ENCODE assay signal across 8 cellular contexts in the genomic region with DNA sequence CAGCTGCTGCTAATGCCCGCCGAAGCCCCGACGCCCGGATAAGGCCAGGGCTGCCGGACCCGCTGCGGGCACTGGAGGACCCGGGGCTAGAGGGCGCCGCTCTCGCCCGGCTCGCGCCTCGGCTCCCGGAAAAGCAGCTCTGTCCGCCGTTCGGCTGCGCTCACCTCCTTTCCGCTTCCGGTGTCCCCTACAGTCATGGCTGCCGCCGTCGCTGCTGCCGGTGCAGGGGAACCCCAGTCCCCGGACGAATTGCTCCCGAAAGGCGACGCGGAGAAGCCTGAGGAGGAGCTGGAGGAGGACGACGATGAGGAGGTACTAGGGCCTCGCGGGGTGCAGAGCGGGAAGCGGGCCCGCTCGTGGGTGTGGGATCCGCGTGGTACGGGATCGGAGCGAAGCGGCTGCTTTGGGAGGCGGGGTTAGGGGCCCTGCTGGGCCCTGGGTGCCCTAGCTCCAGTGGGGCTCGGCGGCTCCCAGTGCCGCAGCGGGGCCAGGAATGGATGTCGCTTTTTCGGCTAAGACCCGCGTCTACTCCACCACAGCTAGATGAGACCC. TPM values are rescaled to one million over a fixed set of nuclear protein-coding genes. Genes with fewer than 3 reads are reported as not detected.
DNase-seq lines count a peak whose midpoint lies in the region; ATAC-seq and TF ChIP-seq lines count a peak whose summit lies in the region.

Gene TOMM22, plus strand, starts transcription at position 174 of the 552 bp plus-strand sequence. Its CDS starts 22 bp downstream, at position 196.

- TF ChIP-seq POLR2A in GM19099 (IDR thresholded peaks at IDR 0.05; ENCODE audit: extremely low read depth, insufficient read length, low read depth): peak; percentile 90

- peak; percentile 68 for ATAC-seq in HG03378 (IDR thresholded peaks at IDR 0.05; ENCODE audit: unreplicated experiment)

- DNase-seq in BE2C (peak; percentile 93), NCI-H524 (lab: John Stamatoyannopoulos, UW) (peak; percentile 76 to 87), coronary artery (ENCODE audit: low spot score) (peak; percentile 88), left kidney (ENCODE audit: low read depth, low spot score) (peak; percentile 96)
- DNase-seq in activated CD4-positive, alpha-beta T cell treated with anti-CD3 and anti-CD28 coated beads for 48 hours: peak; percentile 89
- DNase-seq in stimulated activated CD4-positive, alpha-beta T cell treated with anti-CD3 and anti-CD28 coated beads, Interleukin-2, amount 100 ng/mL, for 4 hours (ENCODE audit: low read depth): peak; percentile 71

- no peaks in the 10 kb centered on the region for H3K27me3 ChIP-seq in BE2C

- H3K9me3 ChIP-seq in BE2C: no peaks in the 10 kb centered on the region

- H3K36me3 ChIP-seq in BE2C: peaks cover 38% of the 10 kb centered on the region

- TF ChIP-seq CTCF in BE2C (IDR thresholded peaks at IDR 0.05; ENCODE audit: low read depth, low read length) (peak; percentile 65), coronary artery (IDR thresholded peaks at IDR 0.05) (peak; percentile 28)

- H3K4me3 ChIP-seq in BE2C (ENCODE audit: low read depth, low read length) (peak within 1 kb of the TSS; percentile 100), coronary artery (peak within 1 kb of the TSS; percentile 99)

- no peaks in the 10 kb centered on the region for H3K4me1 ChIP-seq in BE2C

- H3K27ac ChIP-seq in coronary artery: peak within 1 kb of the TSS in 1 of 2 donors; percentile 72

RNA-seq across cellular contexts. Expression of gene TOMM22, which starts in this region (rescaled TPM):
- 243 TPM for polyA plus RNA-seq in BE2C (2012; ENCODE audit: insufficient read depth, insufficient read length, low read depth)
